In genomic region chr5:132410451-132411381, GRCh38 we compare ENCODE assay signal across 1 cellular context.
TF ChIP-seq lines count a peak whose summit lies in the region.

No MANE protein-coding gene starts in this region.

TF ChIP-seq in A549, 52 proteins besides CTCF, POLR2A, EP300 and RAD21 (continued from another document):
- TF ChIP-seq GATA3 (IDR thresholded peaks at IDR 0.05; ENCODE audit: borderline replicate concordance) (no peak; the same call in 1 of the 2 replicates), RFX5 (IDR thresholded peaks at IDR 0.05) (no peak), NPAS2 (CRISPR knock-in tag; IDR thresholded peaks at IDR 0.05; ENCODE audit: borderline replicate concordance) (no peak), ZNF302 (CRISPR knock-in tag; IDR thresholded peaks at IDR 0.05) (no peak), RARB (CRISPR knock-in tag; IDR thresholded peaks at IDR 0.05) (no peak), E2F6 (IDR thresholded peaks at IDR 0.05; ENCODE audit: borderline replicate concordance, low read depth) (peak; percentile 67; the same call in 1 of the 2 replicates), RNF2 (IDR thresholded peaks at IDR 0.05; ENCODE audit: borderline replicate concordance, low read depth) (no peak), TP53 (CRISPR knock-in tag; IDR thresholded peaks at IDR 0.05) (0 out of 2 replicates have a peak, but pooled peaks have one; percentile 44), NR3C1 (IDR thresholded peaks at IDR 0.05) (no peak), FOSL2 (IDR thresholded peaks at IDR 0.05) (no peak), FOSL2 (CRISPR knock-in tag; IDR thresholded peaks at IDR 0.05) (peak; percentile 26; the same call in 1 of the 2 replicates), FOSB (CRISPR knock-in tag; IDR thresholded peaks at IDR 0.05) (no peak), KDM1A (IDR thresholded peaks at IDR 0.05; ENCODE audit: low read depth) (peak; percentile 11; the same call in 1 of the 2 replicates), EHF (CRISPR knock-in tag; IDR thresholded peaks at IDR 0.05) (no peak), EHMT2 (IDR thresholded peaks at IDR 0.05; ENCODE audit: low read depth) (no peak), SREBF2 (IDR thresholded peaks at IDR 0.05) (no peak), CHD4 (IDR thresholded peaks at IDR 0.05; ENCODE audit: borderline replicate concordance) (no peak), POLR2AphosphoS2 (conservative IDR thresholded peaks at IDR 0.05; ENCODE audit: low read length) (no peak), HOXB13 (CRISPR knock-in tag; IDR thresholded peaks at IDR 0.05; ENCODE audit: low read depth) (no peak), CHD2 (IDR thresholded peaks at IDR 0.05; ENCODE audit: low read length, partially characterized antibody) (no peak), FOXS1 (CRISPR knock-in tag; IDR thresholded peaks at IDR 0.05) (no peak), MYC (IDR thresholded peaks at IDR 0.05; ENCODE audit: borderline replicate concordance, low read length) (peak; percentile 56; the same call in 1 of the 2 replicates), HDAC2 (IDR thresholded peaks at IDR 0.05) (no peak), HOXB5 (CRISPR knock-in tag; IDR thresholded peaks at IDR 0.05) (no peak), PHF8 (IDR thresholded peaks at IDR 0.05; ENCODE audit: borderline replicate concordance, low read depth) (peak; percentile 65; the same call in 1 of the 2 replicates), BHLHE40 (IDR thresholded peaks at IDR 0.05; ENCODE audit: low read depth, low read length) (no peak), CBX2 (IDR thresholded peaks at IDR 0.05; ENCODE audit: borderline replicate concordance, low read depth) (no peak), HOXA7 (CRISPR knock-in tag; IDR thresholded peaks at IDR 0.05) (no peak), NFE2L2 (conservative IDR thresholded peaks at IDR 0.05; ENCODE audit: low read length) (no peak), CBX8 (IDR thresholded peaks at IDR 0.05) (no peak), SMC3 (IDR thresholded peaks at IDR 0.05) (peak; percentile 88), JUN (IDR thresholded peaks at IDR 0.05) (peak; percentile 66 to 77), ZSCAN20 (CRISPR knock-in tag; IDR thresholded peaks at IDR 0.05) (no peak), MAZ (IDR thresholded peaks at IDR 0.05; ENCODE audit: borderline replicate concordance, low read depth, low read length) (0 out of 2 replicates have a peak, but pooled peaks have one; percentile 17), ESRRA (IDR thresholded peaks at IDR 0.05; ENCODE audit: borderline replicate concordance, low read length) (peak; percentile 52; the same call in 1 of the 2 replicates), JUNB (IDR thresholded peaks at IDR 0.05) (no peak)
- TF ChIP-seq, protein P1, sequence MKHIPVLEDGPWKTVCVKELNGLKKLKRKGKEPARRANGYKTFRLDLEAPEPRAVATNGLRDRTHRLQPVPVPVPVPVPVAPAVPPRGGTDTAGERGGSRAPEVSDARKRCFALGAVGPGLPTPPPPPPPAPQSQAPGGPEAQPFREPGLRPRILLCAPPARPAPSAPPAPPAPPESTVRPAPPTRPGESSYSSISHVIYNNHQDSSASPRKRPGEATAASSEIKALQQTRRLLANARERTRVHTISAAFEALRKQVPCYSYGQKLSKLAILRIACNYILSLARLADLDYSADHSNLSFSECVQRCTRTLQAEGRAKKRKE (CRISPR knock-in tag; IDR thresholded peaks at IDR 0.05; ENCODE audit: low read depth) = no peak
- TF ChIP-seq, protein P2, sequence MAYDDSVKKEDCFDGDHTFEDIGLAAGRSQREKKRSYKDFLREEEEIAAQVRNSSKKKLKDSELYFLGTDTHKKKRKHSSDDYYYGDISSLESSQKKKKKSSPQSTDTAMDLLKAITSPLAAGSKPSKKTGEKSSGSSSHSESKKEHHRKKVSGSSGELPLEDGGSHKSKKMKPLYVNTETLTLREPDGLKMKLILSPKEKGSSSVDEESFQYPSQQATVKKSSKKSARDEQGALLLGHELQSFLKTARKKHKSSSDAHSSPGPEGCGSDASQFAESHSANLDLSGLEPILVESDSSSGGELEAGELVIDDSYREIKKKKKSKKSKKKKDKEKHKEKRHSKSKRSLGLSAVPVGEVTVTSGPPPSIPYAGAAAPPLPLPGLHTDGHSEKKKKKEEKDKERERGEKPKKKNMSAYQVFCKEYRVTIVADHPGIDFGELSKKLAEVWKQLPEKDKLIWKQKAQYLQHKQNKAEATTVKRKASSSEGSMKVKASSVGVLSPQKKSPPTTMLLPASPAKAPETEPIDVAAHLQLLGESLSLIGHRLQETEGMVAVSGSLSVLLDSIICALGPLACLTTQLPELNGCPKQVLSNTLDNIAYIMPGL (CRISPR knock-in tag; IDR thresholded peaks at IDR 0.05; ENCODE audit: borderline replicate concordance) = peak; percentile 94
- TF ChIP-seq, protein P3, sequence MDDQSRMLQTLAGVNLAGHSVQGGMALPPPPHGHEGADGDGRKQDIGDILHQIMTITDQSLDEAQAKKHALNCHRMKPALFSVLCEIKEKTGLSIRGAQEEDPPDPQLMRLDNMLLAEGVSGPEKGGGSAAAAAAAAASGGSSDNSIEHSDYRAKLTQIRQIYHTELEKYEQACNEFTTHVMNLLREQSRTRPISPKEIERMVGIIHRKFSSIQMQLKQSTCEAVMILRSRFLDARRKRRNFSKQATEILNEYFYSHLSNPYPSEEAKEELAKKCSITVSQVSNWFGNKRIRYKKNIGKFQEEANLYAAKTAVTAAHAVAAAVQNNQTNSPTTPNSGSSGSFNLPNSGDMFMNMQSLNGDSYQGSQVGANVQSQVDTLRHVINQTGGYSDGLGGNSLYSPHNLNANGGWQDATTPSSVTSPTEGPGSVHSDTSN (IDR thresholded peaks at IDR 0.05) = no peak
- TF ChIP-seq, protein P4, sequence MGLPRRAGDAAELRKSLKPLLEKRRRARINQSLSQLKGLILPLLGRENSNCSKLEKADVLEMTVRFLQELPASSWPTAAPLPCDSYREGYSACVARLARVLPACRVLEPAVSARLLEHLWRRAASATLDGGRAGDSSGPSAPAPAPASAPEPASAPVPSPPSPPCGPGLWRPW (IDR thresholded peaks at IDR 0.05) = no peak
- TF ChIP-seq, protein P5, sequence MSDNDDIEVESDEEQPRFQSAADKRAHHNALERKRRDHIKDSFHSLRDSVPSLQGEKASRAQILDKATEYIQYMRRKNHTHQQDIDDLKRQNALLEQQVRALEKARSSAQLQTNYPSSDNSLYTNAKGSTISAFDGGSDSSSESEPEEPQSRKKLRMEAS (IDR thresholded peaks at IDR 0.05) = peak; percentile 53
